1 cellular context compared by ENCODE assay signal in the genomic region with DNA sequence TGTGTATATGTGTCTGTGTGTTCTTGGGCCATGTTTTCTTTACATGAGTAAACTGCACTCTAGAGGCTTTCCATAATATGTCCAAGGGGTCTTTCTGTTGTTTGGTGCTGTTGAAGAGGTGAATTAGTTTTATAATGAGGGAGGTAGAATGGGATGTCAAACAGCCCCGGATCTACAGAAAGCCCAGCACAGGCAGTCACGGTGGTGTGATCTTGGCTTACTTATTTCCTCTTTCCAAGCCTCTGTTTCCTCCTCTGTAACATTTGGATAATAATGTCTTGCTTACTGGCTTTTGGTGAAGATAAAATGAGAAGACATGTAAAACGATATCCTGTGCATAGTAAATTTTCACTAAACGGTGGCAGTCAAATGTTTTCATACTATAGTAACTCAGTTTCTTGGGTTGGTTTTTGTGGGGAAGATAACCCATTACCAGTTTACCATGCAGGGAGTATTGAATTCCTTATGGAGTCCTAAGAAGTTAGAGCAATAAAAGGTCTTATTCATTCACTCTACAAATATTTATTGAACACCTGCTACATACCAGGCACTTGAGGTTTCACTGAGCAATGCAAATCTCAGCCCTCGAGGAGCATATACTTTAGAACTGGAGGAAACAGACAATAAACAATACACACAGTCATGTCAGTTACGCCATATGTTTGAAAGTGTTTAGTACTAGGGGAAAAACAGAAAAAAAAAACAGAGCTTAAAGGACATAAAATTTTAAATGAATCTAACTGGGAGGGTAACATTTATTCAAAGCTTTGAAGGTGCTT.
TF ChIP-seq lines count a peak whose summit lies in the region.

No MANE protein-coding gene starts in this region.

TF ChIP-seq in HepG2, 621 proteins besides CTCF, POLR2A, EP300 and RAD21:
- no peak for TF ChIP-seq HCFC1 (IDR thresholded peaks at IDR 0.05; ENCODE audit: low read depth, low read length)
- TF ChIP-seq CENPX (CRISPR knock-in tag; IDR thresholded peaks at IDR 0.05), result no peak
- TF ChIP-seq, protein P1, sequence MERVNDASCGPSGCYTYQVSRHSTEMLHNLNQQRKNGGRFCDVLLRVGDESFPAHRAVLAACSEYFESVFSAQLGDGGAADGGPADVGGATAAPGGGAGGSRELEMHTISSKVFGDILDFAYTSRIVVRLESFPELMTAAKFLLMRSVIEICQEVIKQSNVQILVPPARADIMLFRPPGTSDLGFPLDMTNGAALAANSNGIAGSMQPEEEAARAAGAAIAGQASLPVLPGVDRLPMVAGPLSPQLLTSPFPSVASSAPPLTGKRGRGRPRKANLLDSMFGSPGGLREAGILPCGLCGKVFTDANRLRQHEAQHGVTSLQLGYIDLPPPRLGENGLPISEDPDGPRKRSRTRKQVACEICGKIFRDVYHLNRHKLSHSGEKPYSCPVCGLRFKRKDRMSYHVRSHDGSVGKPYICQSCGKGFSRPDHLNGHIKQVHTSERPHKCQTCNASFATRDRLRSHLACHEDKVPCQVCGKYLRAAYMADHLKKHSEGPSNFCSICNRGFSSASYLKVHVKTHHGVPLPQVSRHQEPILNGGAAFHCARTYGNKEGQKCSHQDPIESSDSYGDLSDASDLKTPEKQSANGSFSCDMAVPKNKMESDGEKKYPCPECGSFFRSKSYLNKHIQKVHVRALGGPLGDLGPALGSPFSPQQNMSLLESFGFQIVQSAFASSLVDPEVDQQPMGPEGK (CRISPR knock-in tag; IDR thresholded peaks at IDR 0.05), result no peak
- no peak for TF ChIP-seq THYN1 (CRISPR knock-in tag; IDR thresholded peaks at IDR 0.05; ENCODE audit: borderline replicate concordance, low read depth)
- no peak for TF ChIP-seq HMG20B (CRISPR knock-in tag; conservative IDR thresholded peaks at IDR 0.05)
